Comparison of ENCODE assay signal across 21 cellular contexts in genomic region chr2:158810761-158811470, GRCh38. TPM values are rescaled to one million over a fixed set of nuclear protein-coding genes. Genes with fewer than 3 reads are reported as not detected.
"Had no signal": no experiment of that assay in that cellular context is flagged by ENCODE, and none has a peak within 500 bp of the region (broad histone marks: within the 10 kb centered on the region; RNA-seq: fewer than 3 reads in every experiment).

No MANE protein-coding gene starts in this region.

- H3K27me3 ChIP-seq: neural progenitor cell, right lobe of liver had no signal

- ATAC-seq: activated T-cell treated with anti-CD3 and anti-CD28 coated beads, Interleukin-2, amount 50 U/mL, for 4 hours; right lobe of liver; stimulated activated effector memory CD8-positive, alpha-beta T cell treated with anti-CD3 and anti-CD28 coated beads, Interleukin-12 subunit alpha, Interleukin-12 subunit beta, amount 100 ng/mL, for 72 hours; T-helper 17 cell had no signal

- H3K4me3 ChIP-seq: left ventricle myocardium inferior, neural progenitor cell, right lobe of liver had no signal

- H3K36me3 ChIP-seq: left ventricle myocardium inferior, neural progenitor cell, right lobe of liver had no signal

- H3K9me3 Mint-ChIP-seq: activated naive CD4-positive, alpha-beta T cell treated with anti-CD3 and anti-CD28 coated beads, Interleukin-2, amount 50 U/mL, for 24 hours; activated T-cell treated with anti-CD3 and anti-CD28 coated beads, Interleukin-2, amount 50 U/mL, for 4 hours; neural progenitor cell; stimulated activated effector memory CD8-positive, alpha-beta T cell treated with anti-CD3 and anti-CD28 coated beads, Interleukin-12 subunit alpha, Interleukin-12 subunit beta, amount 100 ng/mL, for 72 hours had no signal

- DNase-seq: activated CD4-positive, alpha-beta T cell treated with anti-CD3 and anti-CD28 coated beads, Interleukin-2, amount 50 U/mL, for 1 hour; activated CD4-positive, CD25-positive, alpha-beta regulatory T cell treated with anti-CD3 and anti-CD28 coated beads, Interleukin-2, amount 50 U/mL, for 72 hours; activated CD8-positive, alpha-beta memory T cell treated with anti-CD3 and anti-CD28 coated beads, Interleukin-2, amount 50 U/mL, for 4 hours; activated effector memory CD4-positive, alpha-beta T cell treated with anti-CD3 and anti-CD28 coated beads, Interleukin-2, amount 50 U/mL, for 16 hours; activated T-cell treated with anti-CD3 and anti-CD28 coated beads, Interleukin-2, amount 50 U/mL, for 4 hours; dermis blood vessel endothelial cell; effector memory CD4-positive, alpha-beta T cell; head of caudate nucleus; left ventricle myocardium inferior; mammary epithelial cell; right lobe of liver; stimulated activated CD4-positive, alpha-beta T cell treated with anti-CD3 and anti-CD28 coated beads, Interleukin-4, amount 100 ng/mL, for 24 hours; T-helper 17 cell had no signal

- H3K4me1 Mint-ChIP-seq: activated naive CD4-positive, alpha-beta T cell treated with anti-CD3 and anti-CD28 coated beads, Interleukin-2, amount 50 U/mL, for 24 hours; neural progenitor cell; stimulated activated effector memory CD8-positive, alpha-beta T cell treated with anti-CD3 and anti-CD28 coated beads, Interleukin-12 subunit alpha, Interleukin-12 subunit beta, amount 100 ng/mL, for 72 hours; T-helper 17 cell had no signal

- H3K27ac Mint-ChIP-seq: activated naive CD4-positive, alpha-beta T cell treated with anti-CD3 and anti-CD28 coated beads, Interleukin-2, amount 50 U/mL, for 24 hours; neural progenitor cell; stimulated activated effector memory CD8-positive, alpha-beta T cell treated with anti-CD3 and anti-CD28 coated beads, Interleukin-12 subunit alpha, Interleukin-12 subunit beta, amount 100 ng/mL, for 72 hours; T-helper 17 cell had no signal

- H3K36me3 Mint-ChIP-seq: activated naive CD4-positive, alpha-beta T cell treated with anti-CD3 and anti-CD28 coated beads, Interleukin-2, amount 50 U/mL, for 24 hours; neural progenitor cell; stimulated activated effector memory CD8-positive, alpha-beta T cell treated with anti-CD3 and anti-CD28 coated beads, Interleukin-12 subunit alpha, Interleukin-12 subunit beta, amount 100 ng/mL, for 72 hours had no signal

- H3K4me3 Mint-ChIP-seq: activated naive CD4-positive, alpha-beta T cell treated with anti-CD3 and anti-CD28 coated beads, Interleukin-2, amount 50 U/mL, for 24 hours; activated T-cell treated with anti-CD3 and anti-CD28 coated beads, Interleukin-2, amount 50 U/mL, for 4 hours; neural progenitor cell; stimulated activated effector memory CD8-positive, alpha-beta T cell treated with anti-CD3 and anti-CD28 coated beads, Interleukin-12 subunit alpha, Interleukin-12 subunit beta, amount 100 ng/mL, for 72 hours; T-helper 17 cell had no signal

- FAIRE-seq: frontal cortex had no signal

- H3K27ac ChIP-seq: left ventricle myocardium inferior, neural progenitor cell, right lobe of liver, VCaP had no signal

- H3K9me3 ChIP-seq: left ventricle myocardium inferior, right lobe of liver had no signal

- H3K4me1 ChIP-seq: left ventricle myocardium inferior, neural progenitor cell had no signal

RNA-seq across cellular contexts. Expression of gene DAPL1, which starts 15.8 kb away (rescaled TPM):
- total RNA-seq: activated T-cell treated with anti-CD3 and anti-CD28 coated beads, Interleukin-2, amount 50 U/mL, for 4 hours; dermis blood vessel endothelial cell; frontal cortex; left ventricle myocardium inferior; mononuclear cell; osteocyte; pulmonary artery endothelial cell; right lobe of liver; T-helper 17 cell had no signal
